ENCODE assay signal across 16 cellular contexts in the genomic region with DNA sequence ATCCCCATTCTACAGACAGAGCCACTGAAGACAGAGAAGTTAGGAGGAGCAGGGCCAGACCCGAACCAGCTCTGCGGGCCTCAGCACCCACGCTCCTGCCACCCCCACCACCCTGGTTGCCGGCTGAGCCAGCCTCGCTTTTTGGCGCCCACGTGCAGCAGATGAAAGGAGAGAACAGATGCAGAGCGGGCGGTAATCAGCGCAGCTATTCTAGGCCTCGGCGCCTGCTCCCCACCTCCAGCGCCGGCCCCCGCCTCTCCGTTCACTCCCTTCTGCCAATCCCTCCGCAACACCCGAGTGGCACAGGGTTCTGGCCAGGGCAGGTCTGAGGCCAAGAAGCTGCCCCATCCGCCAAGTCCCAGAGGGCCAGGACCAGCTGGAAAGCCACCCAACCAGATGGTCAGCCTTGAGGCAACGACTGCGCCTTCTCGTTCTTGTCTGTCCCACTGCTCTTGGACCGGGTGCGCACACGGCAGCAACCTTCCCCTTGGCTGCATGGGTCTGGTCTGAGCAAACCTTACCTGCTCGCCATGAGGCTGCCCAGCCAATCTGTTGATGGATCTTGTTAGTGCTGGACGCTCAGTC.
"Had no signal": no experiment of that assay in that cellular context is flagged by ENCODE, and none has a peak within 500 bp of the region (broad histone marks: within the 10 kb centered on the region; RNA-seq: fewer than 3 reads in every experiment).

No MANE protein-coding gene starts in this region.

- H3K4me1 ChIP-seq: body of pancreas, sigmoid colon had no signal

- ATAC-seq: body of pancreas; left lobe of liver; stimulated activated memory B cell treated with anti-CD40 and anti-IgM and Interleukin-4, amounts not matched to agents 10 μg/mL and 1 μg/mL and 100 μg/mL, for 72 hours had no signal

- H3K9me3 ChIP-seq: body of pancreas, esophagus squamous epithelium, sigmoid colon, spleen, thoracic aorta, upper lobe of left lung had no signal

- H3K27ac ChIP-seq: body of pancreas, esophagus squamous epithelium, sigmoid colon, spleen, thoracic aorta, upper lobe of left lung had no signal

- H3K27me3 ChIP-seq: body of pancreas, esophagus squamous epithelium, sigmoid colon, spleen, upper lobe of left lung had no signal

- DNase-seq: activated CD4-positive, alpha-beta T cell treated with anti-CD3 and anti-CD28 coated beads, Interleukin-2, amount 50 U/mL, for 48 hours; activated gamma-delta T cell treated with Interleukin-2 at 50 U/mL for 16 hours; activated naive CD8-positive, alpha-beta T cell treated with anti-CD3 and anti-CD28 coated beads for 36 hours; activated T-cell treated with anti-CD3 and anti-CD28 coated beads for 4 hours; amniotic stem cell; body of pancreas; effector CD8-positive, alpha-beta T cell; esophagus squamous epithelium; mammary epithelial cell; sigmoid colon; spleen; stimulated activated CD4-positive, alpha-beta T cell treated with anti-CD3 and anti-CD28 coated beads, Interleukin-4, amount 100 ng/mL, for 4 hours; upper lobe of left lung had no signal

- H3K4me3 ChIP-seq: body of pancreas, esophagus squamous epithelium, sigmoid colon, spleen, thoracic aorta, upper lobe of left lung had no signal

- H3K36me3 ChIP-seq: thoracic aorta had no signal
